20 cellular contexts compared by ENCODE assay signal in the genomic region with DNA sequence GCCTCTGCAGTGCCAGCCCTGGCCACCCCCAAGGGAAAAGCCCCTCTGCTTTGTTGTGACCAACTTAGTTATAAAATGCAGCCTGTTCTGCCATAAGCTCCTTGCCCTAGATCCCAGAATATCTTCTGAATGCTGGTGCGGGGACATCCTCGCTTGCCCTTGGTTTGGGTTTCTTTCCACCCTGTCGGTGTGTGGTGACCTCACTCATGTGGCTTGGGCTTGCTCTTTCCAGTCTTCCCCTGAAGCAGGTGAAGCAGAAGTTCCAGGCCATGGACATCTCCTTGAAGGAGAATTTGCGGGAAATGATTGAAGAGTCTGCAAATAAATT. TPM values are rescaled to one million over a fixed set of nuclear protein-coding genes. Genes with fewer than 3 reads are reported as not detected.
DNase-seq lines count a peak whose midpoint lies in the region; ATAC-seq and FAIRE-seq lines count a peak whose summit lies in the region.
"Had no signal": no experiment of that assay in that cellular context is flagged by ENCODE, and none has a peak within 500 bp of the region (broad histone marks: within the 10 kb centered on the region; RNA-seq: fewer than 3 reads in every experiment).

No MANE protein-coding gene starts in this region.

- CTCF ChIA-PET in activated naive CD4-positive, alpha-beta T cell treated with anti-CD3 and anti-CD28 coated beads, Interleukin-2, amount 10 ng/mL, durations not matched to agents 7 days and 5 days (lab: Charles Lee) = interaction anchor here (0.8 kb wide), 1 partner anchor 23 kb away, joined by 3 read pairs; no protein-coding TSS in a partner anchor

- no peak overlapping the region for H3K4me3 Mint-ChIP-seq in activated naive CD4-positive, alpha-beta T cell treated with anti-CD3 and anti-CD28 coated beads, Interleukin-2, amount 10 ng/mL, durations not matched to agents 7 days and 5 days
- H3K4me3 Mint-ChIP-seq: CD4-positive, alpha-beta memory T cell had no signal

- no peak for DNase-seq in activated naive CD4-positive, alpha-beta T cell treated with anti-CD3 and anti-CD28 coated beads, Interleukin-2, amount 10 ng/mL, durations not matched to agents 7 days and 5 days
- DNase-seq in activated naive CD4-positive, alpha-beta T cell treated with Interleukin-2 at 50 U/mL for 16 hours = no peak
- peak; percentile 64 for DNase-seq in mesenteric fat pad (ENCODE audit: low spot score)
- peak; percentile 55 for DNase-seq in posterior vena cava (ENCODE audit: low spot score)
- DNase-seq in small intestine = no peak
- DNase-seq: C1 segment of cervical spinal cord; Calu3; CD4-positive, alpha-beta memory T cell; COR-L47; DMS53; DMS79 treated with DMSO at 0.1 percent for 48 hours; GF-D8; H7; HCEC 1CT had no signal

- H3K4me1 Mint-ChIP-seq in activated naive CD4-positive, alpha-beta T cell treated with anti-CD3 and anti-CD28 coated beads, Interleukin-2, amount 10 ng/mL, durations not matched to agents 7 days and 5 days = peaks cover 33% of the 10 kb centered on the region

- no peaks in the 10 kb centered on the region for H3K9me3 ChIP-seq in small intestine (ENCODE audit: control insufficient read depth, low read depth)

- no peak for FAIRE-seq in small intestine (lab: Jason Lieb, UNC)
- FAIRE-seq: GM12891, GM18507, H1 had no signal

- H3K9me3 Mint-ChIP-seq in activated naive CD4-positive, alpha-beta T cell treated with anti-CD3 and anti-CD28 coated beads, Interleukin-2, amount 10 ng/mL, durations not matched to agents 7 days and 5 days = no peaks in the 10 kb centered on the region
- H3K9me3 Mint-ChIP-seq: CD4-positive, alpha-beta memory T cell had no signal

- 94 to 98% (median 97%) methylated on average over 4 of the region's 4 CpGs for WGBS in small intestine, 3 donors

- peaks cover 55% of the 10 kb centered on the region for H3K36me3 Mint-ChIP-seq in activated naive CD4-positive, alpha-beta T cell treated with anti-CD3 and anti-CD28 coated beads, Interleukin-2, amount 10 ng/mL, durations not matched to agents 7 days and 5 days
- H3K36me3 Mint-ChIP-seq: CD4-positive, alpha-beta memory T cell had no signal

- no peak overlapping the region for H3K27ac ChIP-seq in small intestine (ENCODE audit: low read depth in 1 of 2, low read length in 1 of 2)

- no peak overlapping the region for H3K4me3 ChIP-seq in small intestine (ENCODE audit: low read depth in 1 of 2, low read length in 2 of 2)

- no peak for ATAC-seq in GM21786 (IDR thresholded peaks at IDR 0.05; ENCODE audit: unreplicated experiment)

- no peaks in the 10 kb centered on the region for H3K4me1 ChIP-seq in small intestine (ENCODE audit: control insufficient read depth in 2 of 2, insufficient read depth in 1 of 2, low read depth in 1 of 2, low read length in 1 of 2)

- H3K27me3 Mint-ChIP-seq in activated naive CD4-positive, alpha-beta T cell treated with anti-CD3 and anti-CD28 coated beads, Interleukin-2, amount 10 ng/mL, durations not matched to agents 7 days and 5 days = no peaks in the 10 kb centered on the region
- H3K27me3 Mint-ChIP-seq: CD4-positive, alpha-beta memory T cell had no signal

- no peaks in the 10 kb centered on the region for H3K36me3 ChIP-seq in small intestine (ENCODE audit: control insufficient read depth in 2 of 2, insufficient read depth in 2 of 2, low read length in 2 of 2)

- peak overlapping the region; percentile 76 for H3K27ac Mint-ChIP-seq in activated naive CD4-positive, alpha-beta T cell treated with anti-CD3 and anti-CD28 coated beads, Interleukin-2, amount 10 ng/mL, durations not matched to agents 7 days and 5 days

- H3K27me3 ChIP-seq in small intestine (ENCODE audit: control insufficient read depth in 2 of 2, insufficient read depth in 2 of 2, low read length in 2 of 2) = no peaks in the 10 kb centered on the region

- intact Hi-C loops in posterior vena cava (cut with DNase I) = no loop called here

RNA-seq across cellular contexts. Expression of a gene that starts 16.7 kb away (rescaled TPM):
- total RNA-seq in mesenteric fat pad (151 TPM), posterior vena cava (10 to 100 TPM; 36.4 to 70.1 TPM)
- 100 to 1,000 TPM in 1 of 3 donors, 10 to 100 TPM in 1, 1 to 10 TPM in 1; 3.1 to 184 (median 12.2) TPM for polyA plus RNA-seq in small intestine
- total RNA-seq: A172; Calu3; CD4-positive, alpha-beta memory T cell; G401 had no signal

RNA-seq across cellular contexts. Expression of a gene that starts 27.8 kb away (rescaled TPM):
- total RNA-seq in mesenteric fat pad = not detected
- 1 to 10 TPM in 1 of 2 donors, under 1 TPM in 1; 0.71 to 1.7 TPM for total RNA-seq in posterior vena cava
- polyA plus RNA-seq in small intestine = 10 to 100 TPM in 1 of 3 donors, 1 to 10 TPM in 2; 2.2 to 13.8 (median 2.2) TPM

RNA-seq across cellular contexts. Expression of a gene that starts 28.5 kb away (rescaled TPM):
- 55.4 TPM for total RNA-seq in mesenteric fat pad
- 10 to 100 TPM; 43.5 to 51.1 TPM for total RNA-seq in posterior vena cava
- 100 to 1,000 TPM in 1 of 3 donors, 10 to 100 TPM in 2; 79.6 to 112 (median 83.2) TPM for polyA plus RNA-seq in small intestine

RNA-seq across cellular contexts. Expression of a gene that starts 60.0 kb away (rescaled TPM):
- total RNA-seq in mesenteric fat pad (26.3 TPM), posterior vena cava (10 to 100 TPM; 32.5 to 34.6 TPM)
- polyA plus RNA-seq in small intestine = 10 to 100 TPM; 28.6 to 32.2 (median 29.5) TPM

Comparison
In these comparisons a context has a peak if more than half of its experiments do, and no peak if none do; other contexts are left out.
1. DNase-seq: peak in mesenteric fat pad (single experiment) and posterior vena cava (single experiment); none in activated naive CD4-positive, alpha-beta T cell treated with anti-CD3 and anti-CD28 coated beads, Interleukin-2, amount 10 ng/mL, durations not matched to agents 7 days and 5 days (single experiment), activated naive CD4-positive, alpha-beta T cell treated with Interleukin-2 at 50 U/mL for 16 hours (single experiment) and small intestine (single experiment).